26 cellular contexts compared by ENCODE assay signal in genomic region chr1:70286453-70286852, GRCh38.
DNase-seq lines count a peak whose midpoint lies in the region; ATAC-seq, FAIRE-seq and TF ChIP-seq lines count a peak whose summit lies in the region.
"Had no signal": no experiment of that assay in that cellular context is flagged by ENCODE, and none has a peak within 500 bp of the region (broad histone marks: within the 10 kb centered on the region; RNA-seq: fewer than 3 reads in every experiment).

No MANE protein-coding gene starts in this region.

- H3K18ac ChIP-seq in IMR-90 (ENCODE audit: low read depth, low read length) = no peak overlapping the region

- H3K9me3 Mint-ChIP-seq in endodermal cell (no peaks in the 10 kb centered on the region), progenitor cell of endocrine pancreas (ENCODE audit: low read depth) (no peaks in the 10 kb centered on the region)
- H3K9me3 Mint-ChIP-seq: CD14-positive monocyte; CD4-positive, CD25-positive, alpha-beta regulatory T cell; CD8-positive, alpha-beta memory T cell had no signal

- H3K79me1 ChIP-seq in IMR-90 (ENCODE audit: low read depth in 1 of 2, low read length in 2 of 2) = peaks cover 6 to 7% of the 10 kb centered on the region in 2 experiments; a peak in 3 of 4 replicates

- H2AFZ ChIP-seq in HepG2 (ENCODE audit: low read length) (no peak overlapping the region), IMR-90 (replicated peaks; ENCODE audit: low read length, poor library complexity) (no peak overlapping the region)

- no peak overlapping the region for H4K91ac ChIP-seq in IMR-90 (ENCODE audit: insufficient read depth, low read depth, low read length)

- no peak overlapping the region for H4K5ac ChIP-seq in IMR-90 (ENCODE audit: low read depth, low read length)

- H3K36me3 ChIP-seq in HepG2 (replicated peaks in 1 of 2; ENCODE audit: control insufficient read depth in 1 of 2, insufficient read depth in 2 of 2, low read length in 2 of 2) (peaks cover 2 to 7% of the 10 kb centered on the region in 2 experiments; a peak in 3 of 5 replicates), right lobe of liver (peaks cover 0 to 8% (median 0%) of the 10 kb centered on the region in 4 donors), IMR-90 (ENCODE audit: control insufficient read depth, insufficient read depth, low read length) (peaks cover 9% of the 10 kb centered on the region), endodermal cell (ENCODE audit: control insufficient read depth, insufficient read depth, low read length) (peaks cover 41% of the 10 kb centered on the region), HAP-1 (replicated peaks) (peaks cover 8% of the 10 kb centered on the region)
- H3K36me3 ChIP-seq: BE2C had no signal

- FAIRE-seq in HepG2 (lab: Jason Lieb, UNC) = no peak
- FAIRE-seq: GM12878, GM12892, GM19239 had no signal

- H3K9me3 ChIP-seq in HepG2 (ENCODE audit: low read length) (no peaks in the 10 kb centered on the region), right lobe of liver (no peaks in the 10 kb centered on the region), IMR-90 (ENCODE audit: control insufficient read depth, insufficient read depth, low read length) (no peaks in the 10 kb centered on the region), endodermal cell (ENCODE audit: control insufficient read depth, low read length) (no peaks in the 10 kb centered on the region), HAP-1 (no peaks in the 10 kb centered on the region)
- H3K9me3 ChIP-seq: BE2C, BLaER1 had no signal

- no peaks in the 10 kb centered on the region for H3K4me1 Mint-ChIP-seq in endodermal cell
- no peaks in the 10 kb centered on the region for H3K4me1 Mint-ChIP-seq in progenitor cell of endocrine pancreas (ENCODE audit: low read depth)
- H3K4me1 Mint-ChIP-seq: CD14-positive monocyte had no signal

- H3K4me2 ChIP-seq in HepG2 (ENCODE audit: low read depth, low read length) (no peak overlapping the region), IMR-90 (ENCODE audit: low read depth, low read length) (no peak overlapping the region)
- H3K4me2 ChIP-seq: BLaER1 had no signal

- in situ Hi-C loops in HepG2 (cut with HindIII; ENCODE audit: extremely low pct_ligation_motif_present, low pct_unique_long_range_greater_than_20kb) (no loop called here), IMR-90 (cut with MboI; ENCODE audit: low sequenced_read_pairs) (no loop called here), HAP-1 (cut with MboI; ENCODE audit: low sequenced_read_pairs) (no loop called here)

- POLR2A ChIA-PET in HepG2 (lab: Yijun Ruan, JAX) (no interaction called here), IMR-90 (lab: Charles Lee; ENCODE audit: unreplicated experiment) (no interaction called here)

- no peak overlapping the region for H3K14ac ChIP-seq in IMR-90 (replicated peaks; ENCODE audit: low read depth, low read length)

- no peak overlapping the region for H2BK20ac ChIP-seq in IMR-90 (ENCODE audit: low read depth, low read length)

- TF ChIP-seq EP300 in HepG2 (IDR thresholded peaks at IDR 0.05; ENCODE audit: low read depth in 2 of 2, low read length in 2 of 2) (no peak), HepG2 (CRISPR knock-in tag; IDR thresholded peaks at IDR 0.05; ENCODE audit: borderline replicate concordance) (no peak)

- no peak overlapping the region for H3K4ac ChIP-seq in IMR-90 (ENCODE audit: low read depth, low read length)

- no peak overlapping the region for H2BK5ac ChIP-seq in IMR-90 (ENCODE audit: low read depth, low read length, poor library complexity, severe bottlenecking)

- BruUV-seq in HepG2 (replicated peaks; lab: Mats Ljungman, UMichigan) (no TSS peak), IMR-90 (replicated peaks; lab: Mats Ljungman, UMichigan) (no TSS peak)

- H3K23ac ChIP-seq in IMR-90 (ENCODE audit: low read depth, low read length) = no peak overlapping the region

- no peak overlapping the region for H2AK9ac ChIP-seq in IMR-90 (replicated peaks; ENCODE audit: low read depth, low read length, poor library complexity)

- H3K27me3 Mint-ChIP-seq in endodermal cell (ENCODE audit: insufficient read depth) = no peaks in the 10 kb centered on the region
- H3K27me3 Mint-ChIP-seq in progenitor cell of endocrine pancreas = no peaks in the 10 kb centered on the region
- H3K27me3 Mint-ChIP-seq: CD4-positive, alpha-beta memory T cell; CD4-positive, CD25-positive, alpha-beta regulatory T cell; CD8-positive, alpha-beta memory T cell had no signal

- no peak overlapping the region for H2AK5ac ChIP-seq in IMR-90 (ENCODE audit: low read depth, low read length)

- DNase-seq in HepG2 (ENCODE audit: low spot score) (no peak), right lobe of liver (no peak), IMR-90 (no peak), endodermal cell (no peak), progenitor cell of endocrine pancreas (ENCODE audit: low spot score, unreplicated experiment) (no peak), HAP-1 (ENCODE audit: low spot score in 2 of 2) (no peak)
- DNase-seq: ACHN; BE2C; C1 segment of cervical spinal cord; CD4-positive, alpha-beta memory T cell; CD4-positive, CD25-positive, alpha-beta regulatory T cell; CD8-positive, alpha-beta memory T cell; COR-L47; DMS 273 treated with DMSO at 0.1 percent for 48 hours; DMS153; DMS53; DMS79; DND-41; EL; GDM1 had no signal

- no peak overlapping the region for H3K4me3 Mint-ChIP-seq in endodermal cell
- H3K4me3 Mint-ChIP-seq in progenitor cell of endocrine pancreas (ENCODE audit: low read depth) = no peak overlapping the region
- H3K4me3 Mint-ChIP-seq: CD14-positive monocyte; CD4-positive, alpha-beta memory T cell; CD4-positive, CD25-positive, alpha-beta regulatory T cell; CD8-positive, alpha-beta memory T cell had no signal

- dilution Hi-C loops in IMR-90 (cut with HindIII; ENCODE audit: low sequenced_read_pairs, unreplicated experiment) = no loop called here

- ATAC-seq in HepG2 (no peak), right lobe of liver (no peak), IMR-90 (ENCODE audit: low read depth) (no peak)
- ATAC-seq: GM12878 had no signal

- no peaks in the 10 kb centered on the region for H3K4me1 ChIP-seq in HepG2 (ENCODE audit: insufficient read depth, low read length)
- H3K4me1 ChIP-seq in right lobe of liver = no peaks in the 10 kb centered on the region
- peaks cover 2% of the 10 kb centered on the region; the same call in 1 of the 2 replicates for H3K4me1 ChIP-seq in IMR-90 (ENCODE audit: control insufficient read depth, insufficient read depth, low read length)
- no peaks in the 10 kb centered on the region for H3K4me1 ChIP-seq in endodermal cell (ENCODE audit: control insufficient read depth, insufficient read depth, low read length)
- peaks cover 12% of the 10 kb centered on the region for H3K4me1 ChIP-seq in HAP-1
- H3K4me1 ChIP-seq: BE2C, BLaER1 had no signal

- H3K27ac Mint-ChIP-seq in endodermal cell (no peak overlapping the region), progenitor cell of endocrine pancreas (no peak overlapping the region)
- H3K27ac Mint-ChIP-seq: CD14-positive monocyte; CD4-positive, alpha-beta memory T cell; CD4-positive, CD25-positive, alpha-beta regulatory T cell had no signal

- no peak overlapping the region for H2BK15ac ChIP-seq in IMR-90 (ENCODE audit: low read depth, low read length)

- H4K8ac ChIP-seq in IMR-90 (ENCODE audit: low read depth in 2 of 2, low read length in 2 of 2) = no peak overlapping the region

- TF ChIP-seq RAD21 in HepG2 (CRISPR knock-in tag; IDR thresholded peaks at IDR 0.05) (no peak), IMR-90 (IDR thresholded peaks at IDR 0.05; ENCODE audit: low read length) (no peak)

- no peaks in the 10 kb centered on the region for H4K20me1 ChIP-seq in HepG2 (ENCODE audit: insufficient read depth, low read length)
- no peaks in the 10 kb centered on the region for H4K20me1 ChIP-seq in IMR-90 (ENCODE audit: insufficient read depth, low read length)
- H4K20me1 ChIP-seq: BLaER1 had no signal

- H3K4me3 ChIP-seq in HepG2 (replicated peaks in 1 of 3; ENCODE audit: insufficient read depth in 1 of 3, low read depth in 2 of 3, low read length in 3 of 3) = no peak overlapping the region
- H3K4me3 ChIP-seq in right lobe of liver = no peak overlapping the region
- H3K4me3 ChIP-seq in IMR-90 (ENCODE audit: insufficient read depth, low read depth, low read length) = no peak overlapping the region
- no peak overlapping the region for H3K4me3 ChIP-seq in endodermal cell (ENCODE audit: low read length)
- no peak overlapping the region for H3K4me3 ChIP-seq in HAP-1
- H3K4me3 ChIP-seq: BLaER1, GM12878 had no signal

- peaks cover 3% of the 10 kb centered on the region; the same call in 1 of the 2 replicates for H3K9me1 ChIP-seq in IMR-90 (ENCODE audit: insufficient read depth, low read length)

- 85% methylated on average over 5 of the region's 5 CpGs for WGBS in HepG2 (ENCODE audit: low lambda C conversion rate)
- 98% methylated on average over 3 of the region's 5 CpGs for WGBS in right lobe of liver (ENCODE audit: insufficient coverage, low coverage, low lambda C conversion rate, missing lambda C conversion rate)
- WGBS in IMR-90 (ENCODE audit: extremely low coverage in 2 of 2, insufficient read length in 1 of 2), 2 experiments = no CpG with 5 or more reads among the region's 5 CpGs
- WGBS in endodermal cell (ENCODE audit: insufficient coverage in 1 of 2, insufficient read length in 1 of 2), 2 experiments = 85 to 95% methylated on average over 5 of the region's 5 CpGs

- H3K79me2 ChIP-seq in HepG2 (ENCODE audit: insufficient read depth, low read length) = no peaks in the 10 kb centered on the region

- TF ChIP-seq CTCF in HepG2 (CRISPR knock-in tag; IDR thresholded peaks at IDR 0.05) (no peak), right lobe of liver (IDR thresholded peaks at IDR 0.05) (no peak), IMR-90 (conservative IDR thresholded peaks at IDR 0.05; ENCODE audit: low read depth, low read length) (no peak), endodermal cell (conservative IDR thresholded peaks at IDR 0.05) (peak; percentile 28), progenitor cell of endocrine pancreas (IDR thresholded peaks at IDR 0.05; ENCODE audit: unreplicated experiment) (no peak)

- TF ChIP-seq POLR2A in HepG2 (IDR thresholded peaks at IDR 0.05; ENCODE audit: insufficient read depth in 1 of 2, low read depth in 2 of 2, low read length in 2 of 2) (no peak), right lobe of liver (IDR thresholded peaks at IDR 0.05) (no peak), IMR-90 (IDR thresholded peaks at IDR 0.05; ENCODE audit: low read depth, low read length) (no peak)

- H2BK120ac ChIP-seq in IMR-90 (ENCODE audit: low read depth, low read length) = no peak overlapping the region

- H3K56ac ChIP-seq in IMR-90 (ENCODE audit: extremely low read depth, insufficient read depth, low read length) = no peak overlapping the region

- intact Hi-C loops in HepG2 (cut with micrococcal nuclease; ENCODE audit: unreplicated experiment) (no loop called here), right lobe of liver (cut with DNase I) (no loop called here), IMR-90 (cut with micrococcal nuclease) (no loop called here)

- no peak overlapping the region for H3K27ac ChIP-seq in HepG2 (ENCODE audit: extremely low read length, insufficient read depth, low read length)
- no peak overlapping the region for H3K27ac ChIP-seq in right lobe of liver
- no peak overlapping the region for H3K27ac ChIP-seq in IMR-90 (ENCODE audit: insufficient read depth, low read length)
- no peak overlapping the region for H3K27ac ChIP-seq in endodermal cell (ENCODE audit: low read depth, low read length)
- H3K27ac ChIP-seq: 22Rv1, BLaER1 had no signal

- H3K27me3 ChIP-seq in HepG2 (ENCODE audit: control insufficient read depth in 1 of 2, insufficient read depth in 2 of 2, low read length in 2 of 2) (no peaks in the 10 kb centered on the region), right lobe of liver (no peaks in the 10 kb centered on the region), IMR-90 (ENCODE audit: control insufficient read depth, insufficient read depth, low read length) (no peaks in the 10 kb centered on the region), endodermal cell (ENCODE audit: control insufficient read depth, insufficient read depth, low read length, poor library complexity, severe bottlenecking) (no peaks in the 10 kb centered on the region), HAP-1 (ENCODE audit: low read depth) (no peaks in the 10 kb centered on the region)
- H3K27me3 ChIP-seq: BE2C, BLaER1 had no signal

- CTCF ChIA-PET in HepG2 (lab: Yijun Ruan, JAX; ENCODE audit: low intra/inter-chr PET ratio, low total read pairs) (no interaction called here), IMR-90 (lab: Yijun Ruan, JAX) (no interaction called here)

- H3K36me3 Mint-ChIP-seq in endodermal cell (ENCODE audit: low read depth) (peaks cover 35% of the 10 kb centered on the region), progenitor cell of endocrine pancreas (ENCODE audit: insufficient read depth) (peaks cover 15% of the 10 kb centered on the region)

- H3K9ac ChIP-seq in HepG2 (ENCODE audit: insufficient read depth, low read depth, low read length) = no peak overlapping the region
- H3K9ac ChIP-seq in IMR-90 (ENCODE audit: low read depth, low read length) = no peak overlapping the region
- no peak overlapping the region for H3K9ac ChIP-seq in endodermal cell (ENCODE audit: extremely low read depth, low read length, poor library complexity, severe bottlenecking)
- H3K9ac ChIP-seq: BLaER1 had no signal
